ENCODE assay signal across 1 cellular context in the genomic region with DNA sequence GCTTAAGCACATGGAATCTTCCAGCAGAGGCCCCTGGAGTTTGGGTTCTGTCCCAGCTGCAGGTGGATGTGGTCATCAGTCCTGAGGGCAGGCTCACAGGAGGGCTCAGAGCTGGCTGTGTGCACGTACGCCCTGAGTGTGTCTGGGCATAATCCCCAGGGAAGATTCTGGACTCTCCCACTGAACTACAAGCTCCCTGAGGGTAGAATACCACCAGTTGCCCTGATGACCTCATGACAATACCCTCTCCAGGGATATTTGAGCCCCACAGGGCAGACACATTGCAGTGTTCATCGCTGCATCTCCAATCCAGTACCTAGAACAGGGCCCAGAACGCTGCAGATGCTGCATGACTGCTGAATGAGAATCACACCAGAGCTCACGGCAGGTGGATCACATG.
TF ChIP-seq lines count a peak whose summit lies in the region.

No MANE protein-coding gene starts in this region.

TF ChIP-seq in WTC11, 78 proteins besides CTCF, POLR2A, EP300 and RAD21 (continued from another document):
- TF ChIP-seq, protein P1, sequence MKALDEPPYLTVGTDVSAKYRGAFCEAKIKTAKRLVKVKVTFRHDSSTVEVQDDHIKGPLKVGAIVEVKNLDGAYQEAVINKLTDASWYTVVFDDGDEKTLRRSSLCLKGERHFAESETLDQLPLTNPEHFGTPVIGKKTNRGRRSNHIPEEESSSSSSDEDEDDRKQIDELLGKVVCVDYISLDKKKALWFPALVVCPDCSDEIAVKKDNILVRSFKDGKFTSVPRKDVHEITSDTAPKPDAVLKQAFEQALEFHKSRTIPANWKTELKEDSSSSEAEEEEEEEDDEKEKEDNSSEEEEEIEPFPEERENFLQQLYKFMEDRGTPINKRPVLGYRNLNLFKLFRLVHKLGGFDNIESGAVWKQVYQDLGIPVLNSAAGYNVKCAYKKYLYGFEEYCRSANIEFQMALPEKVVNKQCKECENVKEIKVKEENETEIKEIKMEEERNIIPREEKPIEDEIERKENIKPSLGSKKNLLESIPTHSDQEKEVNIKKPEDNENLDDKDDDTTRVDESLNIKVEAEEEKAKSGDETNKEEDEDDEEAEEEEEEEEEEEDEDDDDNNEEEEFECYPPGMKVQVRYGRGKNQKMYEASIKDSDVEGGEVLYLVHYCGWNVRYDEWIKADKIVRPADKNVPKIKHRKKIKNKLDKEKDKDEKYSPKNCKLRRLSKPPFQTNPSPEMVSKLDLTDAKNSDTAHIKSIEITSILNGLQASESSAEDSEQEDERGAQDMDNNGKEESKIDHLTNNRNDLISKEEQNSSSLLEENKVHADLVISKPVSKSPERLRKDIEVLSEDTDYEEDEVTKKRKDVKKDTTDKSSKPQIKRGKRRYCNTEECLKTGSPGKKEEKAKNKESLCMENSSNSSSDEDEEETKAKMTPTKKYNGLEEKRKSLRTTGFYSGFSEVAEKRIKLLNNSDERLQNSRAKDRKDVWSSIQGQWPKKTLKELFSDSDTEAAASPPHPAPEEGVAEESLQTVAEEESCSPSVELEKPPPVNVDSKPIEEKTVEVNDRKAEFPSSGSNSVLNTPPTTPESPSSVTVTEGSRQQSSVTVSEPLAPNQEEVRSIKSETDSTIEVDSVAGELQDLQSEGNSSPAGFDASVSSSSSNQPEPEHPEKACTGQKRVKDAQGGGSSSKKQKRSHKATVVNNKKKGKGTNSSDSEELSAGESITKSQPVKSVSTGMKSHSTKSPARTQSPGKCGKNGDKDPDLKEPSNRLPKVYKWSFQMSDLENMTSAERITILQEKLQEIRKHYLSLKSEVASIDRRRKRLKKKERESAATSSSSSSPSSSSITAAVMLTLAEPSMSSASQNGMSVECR (CRISPR knock-in tag; IDR thresholded peaks at IDR 0.05; ENCODE audit: borderline replicate concordance) = no peak
- TF ChIP-seq, protein P2, sequence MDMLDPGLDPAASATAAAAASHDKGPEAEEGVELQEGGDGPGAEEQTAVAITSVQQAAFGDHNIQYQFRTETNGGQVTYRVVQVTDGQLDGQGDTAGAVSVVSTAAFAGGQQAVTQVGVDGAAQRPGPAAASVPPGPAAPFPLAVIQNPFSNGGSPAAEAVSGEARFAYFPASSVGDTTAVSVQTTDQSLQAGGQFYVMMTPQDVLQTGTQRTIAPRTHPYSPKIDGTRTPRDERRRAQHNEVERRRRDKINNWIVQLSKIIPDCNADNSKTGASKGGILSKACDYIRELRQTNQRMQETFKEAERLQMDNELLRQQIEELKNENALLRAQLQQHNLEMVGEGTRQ (CRISPR knock-in tag; IDR thresholded peaks at IDR 0.05) = peak; percentile 37; the same call in 1 of the 2 replicates
